In genomic region chr7:47962262-47962661, GRCh38 we compare ENCODE assay signal across 16 cellular contexts. TPM values are rescaled to one million over a fixed set of nuclear protein-coding genes. Genes with fewer than 3 reads are reported as not detected.
DNase-seq lines count a peak whose midpoint lies in the region; ATAC-seq lines count a peak whose summit lies in the region.
"Had no signal": no experiment of that assay in that cellular context is flagged by ENCODE, and none has a peak within 500 bp of the region (broad histone marks: within the 10 kb centered on the region; RNA-seq: fewer than 3 reads in every experiment).

No MANE protein-coding gene starts in this region.

- peaks cover 5 to 8% of the 10 kb centered on the region in 2 donors for H3K4me1 ChIP-seq in mucosa of rectum (ENCODE audit: control insufficient read depth in 2 of 2, insufficient read depth in 2 of 2, low read length in 2 of 2)

- peaks cover 4% of the 10 kb centered on the region for H3K4me1 Mint-ChIP-seq in activated CD8-positive, alpha-beta memory T cell treated with anti-CD3 and anti-CD28 coated beads, Interleukin-2, amount 10 ng/mL, durations not matched to agents 7 days and 5 days
- H3K4me1 Mint-ChIP-seq in dendritic cell treated with granulocyte-macrophage colony-stimulating factor and Interleukin-4, amounts not matched to agents 40 ng/mL and 50 ng/mL, for 4 days (ENCODE audit: low read depth): peaks cover 11% of the 10 kb centered on the region
- H3K4me1 Mint-ChIP-seq: H9 had no signal

- H3K9me3 Mint-ChIP-seq in activated CD8-positive, alpha-beta memory T cell treated with anti-CD3 and anti-CD28 coated beads, Interleukin-2, amount 10 ng/mL, durations not matched to agents 7 days and 5 days (ENCODE audit: low read depth): no peaks in the 10 kb centered on the region
- no peaks in the 10 kb centered on the region for H3K9me3 Mint-ChIP-seq in dendritic cell treated with granulocyte-macrophage colony-stimulating factor and Interleukin-4, amounts not matched to agents 40 ng/mL and 50 ng/mL, for 4 days
- H3K9me3 Mint-ChIP-seq: CD4-positive, CD25-positive, alpha-beta regulatory T cell had no signal

- ATAC-seq in activated CD8-positive, alpha-beta memory T cell treated with anti-CD3 and anti-CD28 coated beads, Interleukin-2, amount 10 ng/mL, durations not matched to agents 7 days and 5 days: no peak
- ATAC-seq in GM19328 (IDR thresholded peaks at IDR 0.05; ENCODE audit: unreplicated experiment) (no peak), HG03469 (IDR thresholded peaks at IDR 0.05; ENCODE audit: unreplicated experiment) (no peak)
- ATAC-seq: GM12878, HepG2 had no signal

- DNase-seq in activated CD8-positive, alpha-beta memory T cell treated with anti-CD3 and anti-CD28 coated beads, Interleukin-2, amount 10 ng/mL, durations not matched to agents 7 days and 5 days: peak; percentile 31
- DNase-seq in activated CD8-positive, alpha-beta memory T cell treated with anti-CD3 and anti-CD28 coated beads for 24 hours: no peak
- no peak for DNase-seq in HT-29 (ENCODE audit: low spot score)
- DNase-seq: 8988T; ACHN; CD4-positive, CD25-positive, alpha-beta regulatory T cell; DMS 273 treated with DMSO at 0.1 percent for 48 hours; GOT3; H9 had no signal

- H3K27me3 Mint-ChIP-seq in activated CD8-positive, alpha-beta memory T cell treated with anti-CD3 and anti-CD28 coated beads, Interleukin-2, amount 10 ng/mL, durations not matched to agents 7 days and 5 days: no peaks in the 10 kb centered on the region
- no peaks in the 10 kb centered on the region for H3K27me3 Mint-ChIP-seq in dendritic cell treated with granulocyte-macrophage colony-stimulating factor and Interleukin-4, amounts not matched to agents 40 ng/mL and 50 ng/mL, for 4 days
- H3K27me3 Mint-ChIP-seq: CD4-positive, CD25-positive, alpha-beta regulatory T cell had no signal

- H3K9me3 ChIP-seq in mucosa of rectum (ENCODE audit: control insufficient read depth in 2 of 2, low read length in 2 of 2): no peaks in the 10 kb centered on the region

- H3K9ac ChIP-seq in mucosa of rectum (ENCODE audit: low read depth in 1 of 2, low read length in 2 of 2): no peak overlapping the region
- H3K9ac ChIP-seq: BLaER1 treated with 17β-estradiol and CSF1 and Interleukin-3, amounts not matched to agents 10 nM and 100 nM had no signal

- H3K36me3 Mint-ChIP-seq in activated CD8-positive, alpha-beta memory T cell treated with anti-CD3 and anti-CD28 coated beads, Interleukin-2, amount 10 ng/mL, durations not matched to agents 7 days and 5 days: peaks cover 59% of the 10 kb centered on the region
- peaks cover 81% of the 10 kb centered on the region for H3K36me3 Mint-ChIP-seq in dendritic cell treated with granulocyte-macrophage colony-stimulating factor and Interleukin-4, amounts not matched to agents 40 ng/mL and 50 ng/mL, for 4 days (ENCODE audit: low read depth)

- CTCF ChIA-PET in activated CD8-positive, alpha-beta memory T cell treated with anti-CD3 and anti-CD28 coated beads, Interleukin-2, amount 10 ng/mL, durations not matched to agents 7 days and 5 days (lab: Charles Lee): no interaction called here

- H3K27ac ChIP-seq in mucosa of rectum (ENCODE audit: low read depth in 2 of 2, low read length in 2 of 2): peak overlapping the region; percentile 27 to 48
- H3K27ac ChIP-seq: BLaER1 treated with 17β-estradiol and CSF1 and Interleukin-3, amounts not matched to agents 10 nM and 100 nM had no signal

- no peak overlapping the region for H3K4me3 ChIP-seq in mucosa of rectum (ENCODE audit: low read length in 2 of 2)
- H3K4me3 ChIP-seq: BLaER1 treated with 17β-estradiol and CSF1 and Interleukin-3, amounts not matched to agents 10 nM and 100 nM; GM12878 had no signal

- H3K4me3 Mint-ChIP-seq in activated CD8-positive, alpha-beta memory T cell treated with anti-CD3 and anti-CD28 coated beads, Interleukin-2, amount 10 ng/mL, durations not matched to agents 7 days and 5 days: no peak overlapping the region
- no peak overlapping the region for H3K4me3 Mint-ChIP-seq in dendritic cell treated with granulocyte-macrophage colony-stimulating factor and Interleukin-4, amounts not matched to agents 40 ng/mL and 50 ng/mL, for 4 days
- H3K4me3 Mint-ChIP-seq: H9 had no signal

- intact Hi-C loops in dendritic cell treated with granulocyte-macrophage colony-stimulating factor and Interleukin-4, amounts not matched to agents 40 ng/mL and 50 ng/mL, for 4 days (cut with micrococcal nuclease): no loop called here

- no peaks in the 10 kb centered on the region for H3K27me3 ChIP-seq in mucosa of rectum (ENCODE audit: control insufficient read depth in 2 of 2, insufficient read depth in 2 of 2, low read length in 2 of 2)
- H3K27me3 ChIP-seq: BLaER1 treated with 17β-estradiol and CSF1 and Interleukin-3, amounts not matched to agents 10 nM and 100 nM had no signal

- peaks cover 33 to 45% of the 10 kb centered on the region in 2 donors for H3K36me3 ChIP-seq in mucosa of rectum (ENCODE audit: control insufficient read depth in 2 of 2, insufficient read depth in 2 of 2, low read length in 2 of 2)

- no peak overlapping the region for H3K27ac Mint-ChIP-seq in activated CD8-positive, alpha-beta memory T cell treated with anti-CD3 and anti-CD28 coated beads, Interleukin-2, amount 10 ng/mL, durations not matched to agents 7 days and 5 days
- H3K27ac Mint-ChIP-seq in dendritic cell treated with granulocyte-macrophage colony-stimulating factor and Interleukin-4, amounts not matched to agents 40 ng/mL and 50 ng/mL, for 4 days: peak overlapping the region; percentile 18
- H3K27ac Mint-ChIP-seq: H9 had no signal

RNA-seq across cellular contexts. Expression of gene PKD1L1, which starts 14.0 kb away (rescaled TPM):
- under 1 TPM; 0.06 to 0.19 TPM for total RNA-seq in activated CD8-positive, alpha-beta memory T cell treated with anti-CD3 and anti-CD28 coated beads, Interleukin-2, amount 10 ng/mL, durations not matched to agents 7 days and 5 days
- not detected in 2 replicates for total RNA-seq in HT-29 (2014; rRNA removed; shearing (Covaris generic))
- total RNA-seq: HepG2 had no signal

RNA-seq across cellular contexts. Expression of gene HUS1, which starts 17.2 kb away (rescaled TPM):
- 10 to 100 TPM; 27.0 to 30.8 TPM for total RNA-seq in activated CD8-positive, alpha-beta memory T cell treated with anti-CD3 and anti-CD28 coated beads, Interleukin-2, amount 10 ng/mL, durations not matched to agents 7 days and 5 days
- total RNA-seq in HT-29 (2014; rRNA removed; shearing (Covaris generic)): 10.5 and 16.6 TPM in 2 replicates
